ENCODE assay signal across 19 cellular contexts in the genomic region with DNA sequence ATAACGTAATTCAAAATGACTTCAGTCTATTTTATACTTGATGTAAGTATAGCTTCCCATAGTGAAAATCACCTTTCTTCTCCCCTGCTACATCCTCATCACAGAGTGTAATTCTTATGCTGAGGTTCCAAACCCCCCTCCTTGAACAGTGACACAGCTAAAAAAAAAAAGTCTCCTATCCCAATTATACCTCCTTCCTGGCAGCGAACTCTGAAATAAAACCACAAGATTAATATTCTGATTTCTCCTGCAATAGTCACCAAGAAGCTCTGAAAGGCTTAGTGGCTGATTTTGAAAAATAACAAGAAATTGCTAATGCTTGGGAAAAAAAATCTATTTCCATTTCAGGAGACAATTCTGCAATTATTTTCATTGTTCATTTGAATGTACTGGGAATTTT. TPM values are rescaled to one million over a fixed set of nuclear protein-coding genes. Genes with fewer than 3 reads are reported as not detected.
DNase-seq lines count a peak whose midpoint lies in the region; FAIRE-seq and TF ChIP-seq lines count a peak whose summit lies in the region.
"Had no signal": no experiment of that assay in that cellular context is flagged by ENCODE, and none has a peak within 500 bp of the region (broad histone marks: within the 10 kb centered on the region; RNA-seq: fewer than 3 reads in every experiment).

No MANE protein-coding gene starts in this region.

- H3K27ac ChIP-seq in SK-N-MC (peak overlapping the region; percentile 72), rectal smooth muscle tissue (ENCODE audit: low read depth, low read length) (peak overlapping the region; percentile 66), stomach (peak overlapping the region in 2 of 5 donors; percentile 3 to 21)

- H3K27me3 ChIP-seq in rectal smooth muscle tissue (ENCODE audit: control insufficient read depth, insufficient read depth, low read length) = no peaks in the 10 kb centered on the region
- H3K27me3 ChIP-seq in stomach = no peaks in the 10 kb centered on the region
- H3K27me3 ChIP-seq: neural progenitor cell had no signal

- peak; percentile 36 for DNase-seq in GF-D8 (lab: John Stamatoyannopoulos, UW)
- no peak for DNase-seq in SK-N-MC (ENCODE audit: low read depth, low spot score)
- no peak for DNase-seq in endothelial cell (ENCODE audit: low spot score)
- DNase-seq in stomach = no peak
- no peak for DNase-seq in HTR-8/SVneo (ENCODE audit: insufficient read length, low spot score)
- DNase-seq in NCI-H1930 (lab: John Stamatoyannopoulos, UW) = no peak
- DNase-seq in foreskin fibroblast = no peak
- DNase-seq: activated B cell treated with CpG ODN at 0.5 μM for 24 hours; activated CD4-positive, alpha-beta memory T cell treated with anti-CD3 and anti-CD28 coated beads, Interleukin-2, amount 10 ng/mL, durations not matched to agents 7 days and 5 days; activated naive CD4-positive, alpha-beta T cell treated with anti-CD3 and anti-CD28 coated beads for 36 hours; activated T-cell treated with anti-CD3 and anti-CD28 coated beads, Interleukin-2, amount 50 U/mL, for 1 hour; DMS79 treated with DMSO at 0.1 percent for 48 hours; NCI-H1436; NCI-H2171; NCI-H69; stimulated activated CD8-positive, alpha-beta memory T cell treated with anti-CD3 and anti-CD28 coated beads, Interleukin-4, amount 100 ng/mL, for 48 hours; T-helper 17 cell had no signal

- H3K4me3 Mint-ChIP-seq in endothelial cell (ENCODE audit: unreplicated experiment) = peak overlapping the region; percentile 19
- H3K4me3 Mint-ChIP-seq: activated B cell treated with CpG ODN at 0.5 μM for 24 hours; activated CD4-positive, alpha-beta memory T cell treated with anti-CD3 and anti-CD28 coated beads, Interleukin-2, amount 10 ng/mL, durations not matched to agents 7 days and 5 days; activated naive CD4-positive, alpha-beta T cell treated with anti-CD3 and anti-CD28 coated beads for 36 hours; neural progenitor cell; T-helper 17 cell had no signal

- H3K36me3 Mint-ChIP-seq in endothelial cell (ENCODE audit: low read depth, unreplicated experiment) = peaks cover 36% of the 10 kb centered on the region

- H3K4me3 ChIP-seq in SK-N-MC (peak overlapping the region; percentile 6), rectal smooth muscle tissue (ENCODE audit: low read length) (no peak overlapping the region), stomach (no peak overlapping the region), foreskin fibroblast (ENCODE audit: low read depth in 1 of 2, low read length in 2 of 2) (no peak overlapping the region)
- H3K4me3 ChIP-seq: neural progenitor cell had no signal

- TF ChIP-seq EP300 in stomach (IDR thresholded peaks at IDR 0.05) = no peak

- no peak for FAIRE-seq in HTR-8/SVneo (lab: Jason Lieb, UNC)

- no peak for TF ChIP-seq POLR2A in stomach (IDR thresholded peaks at IDR 0.05)

- H3K4me1 ChIP-seq in rectal smooth muscle tissue (ENCODE audit: control insufficient read depth, insufficient read depth, low read length) (peaks cover 25% of the 10 kb centered on the region), stomach (peaks cover 0 to 50% (median 14%) of the 10 kb centered on the region in 4 donors)

- intact Hi-C loops in stomach (cut with DNase I; ENCODE audit: low total_unique reads) = no loop called here

- no peaks in the 10 kb centered on the region for H3K9me3 Mint-ChIP-seq in endothelial cell (ENCODE audit: unreplicated experiment)
- H3K9me3 Mint-ChIP-seq: activated B cell treated with CpG ODN at 0.5 μM for 24 hours; activated CD4-positive, alpha-beta memory T cell treated with anti-CD3 and anti-CD28 coated beads, Interleukin-2, amount 10 ng/mL, durations not matched to agents 7 days and 5 days; activated naive CD4-positive, alpha-beta T cell treated with anti-CD3 and anti-CD28 coated beads for 36 hours had no signal

- 64 to 93% (median 72%) methylated on average over 2 of the region's 2 CpGs for WGBS in stomach, 5 donors

- H3K27me3 Mint-ChIP-seq in endothelial cell (ENCODE audit: unreplicated experiment) = peaks cover 7% of the 10 kb centered on the region

- H3K9ac ChIP-seq in SK-N-MC (ENCODE audit: insufficient read length) (peak overlapping the region; percentile 4), rectal smooth muscle tissue (ENCODE audit: low read length) (no peak overlapping the region)
- H3K9ac ChIP-seq: neural progenitor cell had no signal

- H3K4me1 Mint-ChIP-seq in endothelial cell (ENCODE audit: unreplicated experiment) = peaks cover 68% of the 10 kb centered on the region
- H3K4me1 Mint-ChIP-seq: activated CD4-positive, alpha-beta memory T cell treated with anti-CD3 and anti-CD28 coated beads, Interleukin-2, amount 10 ng/mL, durations not matched to agents 7 days and 5 days had no signal

- TF ChIP-seq CTCF in endothelial cell (IDR thresholded peaks at IDR 0.05; ENCODE audit: unreplicated experiment) (no peak), stomach (IDR thresholded peaks at IDR 0.05) (no peak), foreskin fibroblast (IDR thresholded peaks at IDR 0.05; ENCODE audit: low read depth, low read length) (no peak)

- H3K36me3 ChIP-seq in SK-N-MC (ENCODE audit: insufficient read depth, low read length) = no peaks in the 10 kb centered on the region
- no peaks in the 10 kb centered on the region for H3K36me3 ChIP-seq in rectal smooth muscle tissue (ENCODE audit: control insufficient read depth, insufficient read depth, low read length)
- peaks cover 0 to 10% (median 8%) of the 10 kb centered on the region in 4 donors for H3K36me3 ChIP-seq in stomach

- H3K9me3 ChIP-seq in SK-N-MC (ENCODE audit: low read depth, low read length) = no peaks in the 10 kb centered on the region
- no peaks in the 10 kb centered on the region for H3K9me3 ChIP-seq in stomach

- peak overlapping the region; percentile 62 for H3K27ac Mint-ChIP-seq in endothelial cell (ENCODE audit: unreplicated experiment)
- H3K27ac Mint-ChIP-seq: activated B cell treated with CpG ODN at 0.5 μM for 24 hours; activated CD4-positive, alpha-beta memory T cell treated with anti-CD3 and anti-CD28 coated beads, Interleukin-2, amount 10 ng/mL, durations not matched to agents 7 days and 5 days; activated naive CD4-positive, alpha-beta T cell treated with anti-CD3 and anti-CD28 coated beads for 36 hours; neural progenitor cell; T-helper 17 cell had no signal

RNA-seq across cellular contexts. Expression of gene EFNB2, which starts 36.3 kb away (rescaled TPM):
- total RNA-seq in endothelial cell (ENCODE audit: unreplicated experiment) (353 TPM), stomach (10 to 100 TPM; 11.6 to 48.7 (median 19.0) TPM)
- polyA plus RNA-seq in stomach = 1 to 10 TPM; 3.0 to 7.3 (median 7.2) TPM
